8 cellular contexts compared by ENCODE assay signal in the genomic region with DNA sequence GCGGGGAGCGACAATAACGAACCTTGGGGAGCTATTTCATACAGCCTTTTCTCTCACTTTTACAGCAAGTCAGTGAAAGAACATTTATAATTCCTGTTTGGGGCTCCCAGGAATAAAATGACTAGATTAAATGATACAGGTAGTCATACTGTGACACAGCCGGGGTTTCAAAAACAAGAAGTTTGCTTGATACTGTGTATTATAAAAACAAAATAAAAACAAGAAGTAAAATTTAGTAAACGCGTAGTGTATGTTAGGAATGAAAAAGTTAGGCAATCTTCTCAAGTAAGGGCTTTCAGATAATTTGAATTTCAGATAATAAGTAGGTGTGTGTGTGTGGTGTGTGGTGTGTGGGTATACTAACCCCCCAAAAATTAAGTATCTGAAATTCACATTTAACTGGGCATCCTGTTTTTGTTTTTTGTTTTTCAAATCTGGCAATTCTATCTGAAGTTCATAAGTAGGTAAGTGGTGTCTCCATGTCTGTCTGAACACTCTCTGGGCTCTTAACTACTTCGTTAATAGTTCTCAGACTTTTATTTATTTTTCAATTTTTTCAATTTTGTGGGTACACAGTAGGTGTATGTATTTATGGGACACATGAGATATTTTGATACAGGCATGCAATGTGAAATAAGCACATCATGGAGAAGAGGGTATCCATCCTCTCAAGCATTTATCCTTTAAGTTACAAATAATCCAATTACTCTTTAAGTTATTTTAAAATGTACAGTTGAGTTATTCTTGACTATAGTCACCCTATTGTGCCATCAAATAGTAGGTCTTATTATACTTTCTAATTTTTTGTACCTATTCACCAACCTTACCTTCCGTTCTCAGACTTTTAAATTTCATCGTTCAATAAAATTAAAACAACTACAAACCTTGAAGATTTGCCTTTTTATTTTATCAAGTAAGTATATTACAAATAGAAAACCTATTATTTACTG. TPM values are rescaled to one million over a fixed set of nuclear protein-coding genes. Genes with fewer than 3 reads are reported as not detected.
DNase-seq lines count a peak whose midpoint lies in the region; ATAC-seq and TF ChIP-seq lines count a peak whose summit lies in the region.

No MANE protein-coding gene starts in this region.

- no peak for DNase-seq in HFF-Myc (ENCODE audit: extremely low read depth, low read depth)
- no peak for DNase-seq in medulla oblongata (ENCODE audit: extremely low spot score)
- no peak for DNase-seq in NK-92 treated with Interleukin-12 subunit alpha and Interleukin-12 subunit beta, amount 100 ng/mL, for 24 hours (lab: John Stamatoyannopoulos, UW)

- TF ChIP-seq EP300 in gastroesophageal sphincter (IDR thresholded peaks at IDR 0.05): no peak

- no peak for TF ChIP-seq POLR2A in gastroesophageal sphincter (IDR thresholded peaks at IDR 0.05)

- 27 to 38% methylated on average over 6 to 9 of the region's 9 CpGs for WGBS in gastroesophageal sphincter (ENCODE audit: low coverage in 1 of 2), 2 donors

- H3K36me3 ChIP-seq in gastroesophageal sphincter: peaks cover 0 to 3% of the 10 kb centered on the region in 2 donors

- peak overlapping the region in 3 of 4 donors; percentile 92 to 94 (median 93) for H3K27ac ChIP-seq in gastroesophageal sphincter
- H3K27ac ChIP-seq in skin epidermis: peak overlapping the region in 6 of 21 experiments; percentile 89 to 97 (median 94)

- ATAC-seq in gastroesophageal sphincter (no peak), GM19452 (IDR thresholded peaks at IDR 0.05; ENCODE audit: unreplicated experiment) (no peak), GM19397 (IDR thresholded peaks at IDR 0.05; ENCODE audit: unreplicated experiment) (no peak)

- H3K9me3 ChIP-seq in gastroesophageal sphincter: no peaks in the 10 kb centered on the region

- peaks cover 3 to 55% (median 15%) of the 10 kb centered on the region in 3 donors for H3K4me1 ChIP-seq in gastroesophageal sphincter

- no peak for TF ChIP-seq CTCF in HFF-Myc (IDR thresholded peaks at IDR 0.05; ENCODE audit: low read depth, low read length, missing control alignments)
- TF ChIP-seq CTCF in WI38 (IDR thresholded peaks at IDR 0.05; ENCODE audit: low read depth, low read length): no peak
- TF ChIP-seq CTCF in gastroesophageal sphincter (IDR thresholded peaks at IDR 0.05): no peak

- H3K4me3 ChIP-seq in HFF-Myc (replicated peaks; ENCODE audit: low read depth, low read length) (peak overlapping the region; percentile 89), WI38 (ENCODE audit: low read depth, low read length) (peak overlapping the region; percentile 20), gastroesophageal sphincter (peak overlapping the region; percentile 87 to 99), skin epidermis (peak overlapping the region in 6 of 7 experiments; percentile 73 to 99 (median 88))

- H3K27me3 ChIP-seq in gastroesophageal sphincter: peaks cover 28% of the 10 kb centered on the region

RNA-seq across cellular contexts. Expression of gene DCTN2, which starts 0.6 kb away (rescaled TPM):
- total RNA-seq in gastroesophageal sphincter: 100 to 1,000 TPM; 138 to 204 (median 182) TPM

RNA-seq across cellular contexts. Expression of gene KIF5A, which starts 2.2 kb away (rescaled TPM):
- total RNA-seq in gastroesophageal sphincter: 1 to 10 TPM in 3 of 4 donors, under 1 TPM in 1; 0.89 to 4.7 (median 1.6) TPM

RNA-seq across cellular contexts. Expression of gene MBD6, which starts 25.0 kb away (rescaled TPM):
- 10 to 100 TPM in 3 of 4 donors, 1 to 10 TPM in 1; 8.9 to 22.6 (median 19.7) TPM for total RNA-seq in gastroesophageal sphincter

RNA-seq across cellular contexts. Expression of gene DDIT3, which starts 27.3 kb away (rescaled TPM):
- 10 to 100 TPM; 17.7 to 41.2 (median 36.5) TPM for total RNA-seq in gastroesophageal sphincter

RNA-seq across cellular contexts. Expression of gene PIP4K2C, which starts 43.4 kb away (rescaled TPM):
- total RNA-seq in gastroesophageal sphincter: 10 to 100 TPM; 21.7 to 38.7 (median 33.1) TPM

Comparison
In these comparisons a context has a peak if more than half of its experiments do, and no peak if none do; other contexts are left out.
1. H3K4me3 ChIP-seq: peak in every context shown above with its lines; median percentile 93 in gastroesophageal sphincter; 89 in HFF-Myc; 88 in skin epidermis; 20 in WI38.